Comparison of ENCODE assay signal across 4 cellular contexts in genomic region chr5:1066676-1067075, GRCh38.
A peak's percentile ranks its signal among the peaks of the same experiment; 100 is the strongest.
TF ChIP-seq lines count a peak whose summit lies in the region.

No MANE protein-coding gene starts in this region.

TF ChIP-seq in SK-N-SH, 30 proteins besides CTCF, POLR2A, EP300 and RAD21 (continues in another document):
- TF ChIP-seq MEF2A (IDR thresholded peaks at IDR 0.05; ENCODE audit: borderline replicate concordance, low read depth), result no peak
- TF ChIP-seq RCOR1 (IDR thresholded peaks at IDR 0.05; ENCODE audit: low read length), result no peak
- TF ChIP-seq EZH2phosphoT487 (IDR thresholded peaks at IDR 0.05; ENCODE audit: borderline replicate concordance, low read depth), result no peak
- no peak for TF ChIP-seq YY1 (IDR thresholded peaks at IDR 0.05; ENCODE audit: low read depth)
- TF ChIP-seq CHD2 (IDR thresholded peaks at IDR 0.05; ENCODE audit: low read length, partially characterized antibody), result no peak
- TF ChIP-seq TEAD4 (IDR thresholded peaks at IDR 0.05; ENCODE audit: borderline replicate concordance, insufficient read depth), result no peak
- no peak for TF ChIP-seq SIN3A (IDR thresholded peaks at IDR 0.05; ENCODE audit: borderline replicate concordance, low read depth, low read length)
- no peak for TF ChIP-seq REST (IDR thresholded peaks at IDR 0.05; ENCODE audit: low read depth, low read length)
- TF ChIP-seq PBX3 (IDR thresholded peaks at IDR 0.05), result no peak
- TF ChIP-seq TAF1 (IDR thresholded peaks at IDR 0.05; ENCODE audit: borderline replicate concordance, low read depth, low read length), result no peak
- TF ChIP-seq NRF1 (IDR thresholded peaks at IDR 0.05; ENCODE audit: low read depth, low read length), result no peak

TF ChIP-seq in SK-N-SH treated with all-trans-retinoic acid at 6 μM for 48 hours, 23 proteins besides CTCF, POLR2A, EP300 and RAD21:
- TF ChIP-seq BACH2 (CRISPR knock-in tag; IDR thresholded peaks at IDR 0.05; ENCODE audit: borderline replicate concordance), result no peak
- TF ChIP-seq ARNTL (CRISPR knock-in tag; IDR thresholded peaks at IDR 0.05; ENCODE audit: borderline replicate concordance, low read depth), result no peak
- TF ChIP-seq ZFP30 (CRISPR knock-in tag; IDR thresholded peaks at IDR 0.05), result no peak
- no peak for TF ChIP-seq PATZ1 (CRISPR knock-in tag; IDR thresholded peaks at IDR 0.05; ENCODE audit: borderline replicate concordance)
- no peak for TF ChIP-seq ZC3H10 (CRISPR knock-in tag; IDR thresholded peaks at IDR 0.05)
- TF ChIP-seq SNAI2 (CRISPR knock-in tag; IDR thresholded peaks at IDR 0.05), result no peak
- TF ChIP-seq GLIS3 (CRISPR knock-in tag; IDR thresholded peaks at IDR 0.05), result no peak
- TF ChIP-seq POU6F1 (CRISPR knock-in tag; IDR thresholded peaks at IDR 0.05; ENCODE audit: borderline replicate concordance, low read depth), result no peak
- TF ChIP-seq ZNF565 (CRISPR knock-in tag; conservative IDR thresholded peaks at IDR 0.05; ENCODE audit: low read depth), result no peak
- TF ChIP-seq ESRRG (CRISPR knock-in tag; IDR thresholded peaks at IDR 0.05), result no peak
- TF ChIP-seq CSDC2 (CRISPR knock-in tag; IDR thresholded peaks at IDR 0.05), result no peak
- TF ChIP-seq OSR1 (CRISPR knock-in tag; IDR thresholded peaks at IDR 0.05), result no peak

TF ChIP-seq in liver, 16 proteins besides CTCF, POLR2A, EP300 and RAD21:
- peak; percentile 32 for TF ChIP-seq NR2F2 (IDR thresholded peaks at IDR 0.05)
- no peak for TF ChIP-seq ATF3 (IDR thresholded peaks at IDR 0.05)
- TF ChIP-seq FOXA2 (IDR thresholded peaks at IDR 0.05), result no peak
- no peak for TF ChIP-seq SP1 (IDR thresholded peaks at IDR 0.05)

TF ChIP-seq in HepG2, 621 proteins besides CTCF, POLR2A, EP300 and RAD21:
- TF ChIP-seq ZNF75D (CRISPR knock-in tag; IDR thresholded peaks at IDR 0.05; ENCODE audit: borderline replicate concordance) (no peak), KLF12 (CRISPR knock-in tag; IDR thresholded peaks at IDR 0.05; ENCODE audit: borderline replicate concordance) (no peak), TERF1 (CRISPR knock-in tag; IDR thresholded peaks at IDR 0.05) (no peak), LCORL (IDR thresholded peaks at IDR 0.05) (no peak), LCORL (CRISPR knock-in tag; IDR thresholded peaks at IDR 0.05) (no peak), CBX5 (CRISPR knock-in tag; IDR thresholded peaks at IDR 0.05; ENCODE audit: borderline replicate concordance) (no peak), ZNF512 (CRISPR knock-in tag; IDR thresholded peaks at IDR 0.05) (no peak), ZNF572 (CRISPR knock-in tag; IDR thresholded peaks at IDR 0.05) (no peak), ZNF670 (CRISPR knock-in tag; IDR thresholded peaks at IDR 0.05; ENCODE audit: borderline replicate concordance) (no peak), CREB1 (IDR thresholded peaks at IDR 0.05) (no peak), CREB1 (CRISPR knock-in tag; IDR thresholded peaks at IDR 0.05) (no peak), ZNF530 (CRISPR knock-in tag; IDR thresholded peaks at IDR 0.05; ENCODE audit: low read depth) (no peak), THAP8 (CRISPR knock-in tag; IDR thresholded peaks at IDR 0.05; ENCODE audit: borderline replicate concordance) (no peak), RORA (CRISPR knock-in tag; IDR thresholded peaks at IDR 0.05) (no peak), ZNF562 (CRISPR knock-in tag; IDR thresholded peaks at IDR 0.05; ENCODE audit: borderline replicate concordance) (no peak)
TF ChIP-seq in HepG2: peak in this region for 0.
